1 cellular context compared by ENCODE assay signal in genomic region chr12:47860279-47860841, GRCh38.
TF ChIP-seq lines count a peak whose summit lies in the region.

No MANE protein-coding gene starts in this region.

TF ChIP-seq in GM12878, 131 proteins besides CTCF, POLR2A, EP300 and RAD21:
- TF ChIP-seq, protein P1, sequence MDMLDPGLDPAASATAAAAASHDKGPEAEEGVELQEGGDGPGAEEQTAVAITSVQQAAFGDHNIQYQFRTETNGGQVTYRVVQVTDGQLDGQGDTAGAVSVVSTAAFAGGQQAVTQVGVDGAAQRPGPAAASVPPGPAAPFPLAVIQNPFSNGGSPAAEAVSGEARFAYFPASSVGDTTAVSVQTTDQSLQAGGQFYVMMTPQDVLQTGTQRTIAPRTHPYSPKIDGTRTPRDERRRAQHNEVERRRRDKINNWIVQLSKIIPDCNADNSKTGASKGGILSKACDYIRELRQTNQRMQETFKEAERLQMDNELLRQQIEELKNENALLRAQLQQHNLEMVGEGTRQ (IDR thresholded peaks at IDR 0.05; ENCODE audit: borderline replicate concordance, low read depth, low read length) = no peak
- no peak for TF ChIP-seq KDM1A (IDR thresholded peaks at IDR 0.05; ENCODE audit: borderline replicate concordance)
TF ChIP-seq in GM12878: peak in this region for 0.
